Comparison of ENCODE assay signal across 10 cellular contexts in the genomic region with DNA sequence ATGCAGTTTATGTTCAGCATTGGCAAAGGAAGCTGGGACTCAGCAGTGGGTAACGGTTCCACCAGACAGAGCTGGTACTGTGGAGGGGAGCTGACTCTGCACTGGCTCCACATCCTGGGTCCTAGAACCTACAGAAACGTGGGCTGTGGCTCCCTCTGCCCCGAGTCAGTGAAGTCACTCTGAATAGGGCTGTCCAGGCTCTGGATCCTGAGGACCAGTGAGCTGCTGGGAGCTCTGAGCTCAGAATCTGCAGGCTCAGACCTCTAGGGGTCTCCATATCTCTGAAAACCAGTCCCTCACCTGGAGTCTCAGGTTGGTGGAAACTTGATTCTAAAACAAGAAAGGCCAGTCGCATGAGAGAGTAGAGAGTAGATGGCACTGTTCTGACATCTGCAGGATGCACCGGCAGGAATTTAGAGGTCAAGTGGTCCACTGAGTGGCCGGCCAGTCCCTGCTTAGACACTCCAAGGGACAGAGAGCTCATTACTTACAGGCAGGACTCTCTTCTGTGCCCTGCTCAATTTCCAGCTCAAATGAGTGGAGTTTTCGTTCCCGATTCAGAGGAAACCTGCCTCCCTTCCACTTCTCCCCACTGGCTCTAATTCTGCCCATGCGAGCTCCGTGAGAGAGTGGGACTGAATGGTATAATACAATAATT. TPM values are rescaled to one million over a fixed set of nuclear protein-coding genes. Genes with fewer than 3 reads are reported as not detected.
DNase-seq lines count a peak whose midpoint lies in the region; ATAC-seq, FAIRE-seq and TF ChIP-seq lines count a peak whose summit lies in the region.
"Had no signal": no experiment of that assay in that cellular context is flagged by ENCODE, and none has a peak within 500 bp of the region (broad histone marks: within the 10 kb centered on the region; RNA-seq: fewer than 3 reads in every experiment).

No MANE protein-coding gene starts in this region.

- TF ChIP-seq RAD21 in A549 (conservative IDR thresholded peaks at IDR 0.05 in 1 of 2, IDR thresholded peaks at IDR 0.05 in 1 of 2) = peak; percentile 32 to 43; a peak in 3 of 5 replicates

- TF ChIP-seq CTCF in A549 (IDR thresholded peaks at IDR 0.05) (peak; percentile 18; the same call in 2 of the 3 replicates), GM13977 (IDR thresholded peaks at IDR 0.05; ENCODE audit: extremely low read depth, insufficient read depth, missing control alignments) (peak; percentile 46), hepatocyte (IDR thresholded peaks at IDR 0.05; ENCODE audit: poor library complexity) (peak; percentile 34)

- H3K9me3 ChIP-seq in A549 (peaks cover 18% of the 10 kb centered on the region; the same call in 2 of the 3 replicates), hepatocyte (ENCODE audit: low read depth) (no peaks in the 10 kb centered on the region)

- in situ Hi-C loops in GM13977 (cut with MboI; ENCODE audit: low pct_unique_long_range_greater_than_20kb, low sequenced_read_pairs, unreplicated experiment) = no loop called here

- H3K27me3 ChIP-seq in hepatocyte = no peaks in the 10 kb centered on the region

- H3K36me3 ChIP-seq in hepatocyte (replicated peaks; ENCODE audit: insufficient read depth, low read depth) = no peaks in the 10 kb centered on the region

- H3K27ac ChIP-seq in A549 = no peak overlapping the region
- no peak overlapping the region for H3K27ac ChIP-seq in hepatocyte

- no peaks in the 10 kb centered on the region for H3K79me2 ChIP-seq in hepatocyte

- CTCF ChIA-PET in A549 (lab: Yijun Ruan, JAX) = interaction anchor here (0.9 to 3.9 kb wide), 10 partner anchors 8 to 110 kb away, joined by 3 to 33 read pairs (median 4); no protein-coding TSS in a partner anchor

- H3K4me2 ChIP-seq in A549 = no peak overlapping the region
- H3K4me2 ChIP-seq in hepatocyte = no peak overlapping the region

- ATAC-seq in A549 (peak; percentile 69 to 87), HG03520 (IDR thresholded peaks at IDR 0.05; ENCODE audit: unreplicated experiment) (no peak)

- DNase-seq in A549 (ENCODE audit: low read depth in 1 of 2, low spot score in 1 of 2) (peak in 1 of 2 experiments; percentile 37), GM13977 (ENCODE audit: low spot score) (peak; percentile 69), RKO (ENCODE audit: low spot score) (peak; percentile 3), hepatocyte (ENCODE audit: low spot score) (peak; percentile 53), ureter (ENCODE audit: low spot score) (no peak)
- no peak for DNase-seq in NK-92 treated with Interleukin-12 subunit alpha and Interleukin-12 subunit beta, amount 100 ng/mL, for 24 hours (lab: John Stamatoyannopoulos, UW)
- DNase-seq in stimulated activated naive CD4-positive, alpha-beta T cell (lab: John Stamatoyannopoulos, UW) = no peak
- DNase-seq: T-cell had no signal

- no peak for TF ChIP-seq EP300 in A549 (IDR thresholded peaks at IDR 0.05)

- no peak for FAIRE-seq in A549 (lab: Jason Lieb, UNC)

- no peaks in the 10 kb centered on the region for H3K9me2 ChIP-seq in hepatocyte (replicated peaks; ENCODE audit: insufficient read depth)

- TF ChIP-seq POLR2A in A549 (IDR thresholded peaks at IDR 0.05; ENCODE audit: low read length) = no peak

- H4K20me1 ChIP-seq in hepatocyte (ENCODE audit: insufficient read depth, poor library complexity, severe bottlenecking) = no peaks in the 10 kb centered on the region

- no peak overlapping the region for H2AFZ ChIP-seq in hepatocyte

- H3K4me3 ChIP-seq in A549 (no peak overlapping the region), hepatocyte (no peak overlapping the region)

- POLR2A ChIA-PET in A549 (lab: Yijun Ruan, JAX) = no interaction called here

- 64% methylated on average over 10 of the region's 10 CpGs for WGBS in A549 (ENCODE audit: missing lambda C conversion rate)
- 53% methylated on average over 10 of the region's 10 CpGs for WGBS in hepatocyte (ENCODE audit: low lambda C conversion rate, missing lambda C conversion rate)

- H3K4me1 ChIP-seq in A549 = peaks cover 12% of the 10 kb centered on the region
- H3K4me1 ChIP-seq in hepatocyte (ENCODE audit: insufficient read depth) = no peaks in the 10 kb centered on the region

TF ChIP-seq in A549, 52 proteins besides CTCF, POLR2A, EP300 and RAD21:
- no peak for TF ChIP-seq MAZ (IDR thresholded peaks at IDR 0.05; ENCODE audit: borderline replicate concordance, low read depth, low read length)
- TF ChIP-seq HEYL (CRISPR knock-in tag; IDR thresholded peaks at IDR 0.05) = no peak
- no peak for TF ChIP-seq CHD2 (IDR thresholded peaks at IDR 0.05; ENCODE audit: low read length, partially characterized antibody)
- TF ChIP-seq KDM5A (IDR thresholded peaks at IDR 0.05) = no peak
TF ChIP-seq in A549: peak in this region for 0.

RNA-seq across cellular contexts. Expression of gene NPFFR1, which starts 18.6 kb away (rescaled TPM):
- not detected in 2 replicates for polyA plus RNA-seq in A549 (2011; rRNA removed)
- polyA plus RNA-seq in A549 (2012; cell fraction: cytosol; rRNA removed) = not detected in 2 replicates
- polyA plus RNA-seq in A549 (2012; cell fraction: nucleus; rRNA removed) = not detected in 2 replicates
- not detected in 3 replicates for polyA plus RNA-seq in A549 (2017; fragmentation: RNase III; extraction: RNeasy Plus Mini Kit Qiagen cat#74134 plus additional on column Dnase treatment)
- polyA minus RNA-seq in A549 (2011; rRNA and poly(A)+ RNA removed) = 0.08 TPM in 1 of 2 replicates, not detected in the other
- not detected in 2 replicates for total RNA-seq in hepatocyte
- not detected in 2 replicates for polyA plus RNA-seq in hepatocyte
- 0.05 TPM for total RNA-seq in ureter
- total RNA-seq: Daoy, T-cell had no signal

RNA-seq across cellular contexts. Expression of gene PPA1, which starts 31.9 kb away (rescaled TPM):
- polyA plus RNA-seq in A549 (2011; rRNA removed) (219 and 273 TPM in 2 replicates), A549 (2017; fragmentation: RNase III; extraction: RNeasy Plus Mini Kit Qiagen cat#74134 plus additional on column Dnase treatment) (205 to 228 TPM (median 207 TPM) in 3 replicates), hepatocyte (106 and 131 TPM in 2 replicates)
- polyA plus RNA-seq in A549 (2012; cell fraction: cytosol; rRNA removed) = 169 and 176 TPM in 2 replicates
- polyA plus RNA-seq in A549 (2012; cell fraction: nucleus; rRNA removed) = 66.2 and 82.5 TPM in 2 replicates
- polyA minus RNA-seq in A549 (2011; rRNA and poly(A)+ RNA removed) = 42.5 and 50.6 TPM in 2 replicates
- total RNA-seq in hepatocyte (156 and 175 TPM in 2 replicates), ureter (125 TPM)

Comparison
In these comparisons a context has a peak if more than half of its experiments do, and no peak if none do; other contexts are left out.
1. DNase-seq: peak in GM13977 (single experiment), RKO (single experiment) and hepatocyte (single experiment); none in NK-92 treated with Interleukin-12 subunit alpha and Interleukin-12 subunit beta, amount 100 ng/mL, for 24 hours (single experiment), ureter (single experiment) and stimulated activated naive CD4-positive, alpha-beta T cell (0 of 6).
2. Peak in every context shown above with its lines, with median percentiles within 50 percentile points of each other: CTCF ChIP-seq.